ENCODE assay signal across 1 cellular context in genomic region chr10:45000764-45001381, GRCh38.
TF ChIP-seq lines count a peak whose summit lies in the region.

ZNF22 (plus strand) TSS chr10:45000923; CDS start chr10:45003369, 2,446 bp downstream.

TF ChIP-seq in H1, 55 proteins besides CTCF, POLR2A, EP300 and RAD21 (continued from another document):
- TF ChIP-seq BCL11A (IDR thresholded peaks at IDR 0.05; ENCODE audit: low read depth in 2 of 2, low read length in 2 of 2) (no peak), SAP30 (IDR thresholded peaks at IDR 0.05; ENCODE audit: insufficient read depth, insufficient replicate concordance, low read length) (no peak), SIN3A (conservative IDR thresholded peaks at IDR 0.05 in 1 of 2, IDR thresholded peaks at IDR 0.05 in 1 of 2; ENCODE audit: low read depth in 1 of 2, low read length in 2 of 2) (no peak), POU5F1 (IDR thresholded peaks at IDR 0.05; ENCODE audit: low read depth, low read length) (no peak), ASH2L (IDR thresholded peaks at IDR 0.05; ENCODE audit: low read length) (no peak), RXRA (IDR thresholded peaks at IDR 0.05; ENCODE audit: insufficient read depth, low read depth, low read length) (no peak), SIRT6 (IDR thresholded peaks at IDR 0.05; ENCODE audit: low read length) (no peak), CHD7 (IDR thresholded peaks at IDR 0.05; ENCODE audit: insufficient replicate concordance, low read length) (no peak), TAF1 (IDR thresholded peaks at IDR 0.05; ENCODE audit: low read depth, low read length) (peak; percentile 93), CHD2 (IDR thresholded peaks at IDR 0.05; ENCODE audit: low read length) (no peak), EZH2 (IDR thresholded peaks at IDR 0.05; ENCODE audit: low read depth, low read length, severe bottlenecking) (no peak), FOSL1 (IDR thresholded peaks at IDR 0.05; ENCODE audit: insufficient read depth, low read depth, low read length) (no peak), JUND (IDR thresholded peaks at IDR 0.05; ENCODE audit: low read length) (no peak), ZNF274 (IDR thresholded peaks at IDR 0.05; ENCODE audit: borderline replicate concordance, extremely low read depth, low read length) (no peak), SUZ12 (IDR thresholded peaks at IDR 0.05; ENCODE audit: low read length) (no peak), CREB1 (IDR thresholded peaks at IDR 0.05) (no peak), SRF (IDR thresholded peaks at IDR 0.05; ENCODE audit: low read depth, low read length) (no peak), SIX5 (IDR thresholded peaks at IDR 0.05; ENCODE audit: low read depth, low read length) (no peak), SP2 (IDR thresholded peaks at IDR 0.05; ENCODE audit: low read length) (peak; percentile 59), HDAC6 (IDR thresholded peaks at IDR 0.05; ENCODE audit: low read depth, low read length) (no peak), KDM1A (IDR thresholded peaks at IDR 0.05; ENCODE audit: borderline replicate concordance, low read length) (no peak), SP4 (IDR thresholded peaks at IDR 0.05; ENCODE audit: low read length) (no peak), ATF3 (IDR thresholded peaks at IDR 0.05; ENCODE audit: insufficient read depth, low read depth, low read length) (no peak), RBBP5 (IDR thresholded peaks at IDR 0.05; ENCODE audit: borderline replicate concordance, low read depth, low read length) (0 out of 2 replicates have a peak, but pooled peaks have one; percentile 51), RFX5 (IDR thresholded peaks at IDR 0.05; ENCODE audit: borderline replicate concordance, low read depth, low read length) (no peak), NRF1 (IDR thresholded peaks at IDR 0.05; ENCODE audit: low read depth, low read length) (no peak), TBP (IDR thresholded peaks at IDR 0.05; ENCODE audit: low read depth, low read length) (peak; percentile 68; the same call in 1 of the 2 replicates), HDAC2 (IDR thresholded peaks at IDR 0.05; ENCODE audit: borderline replicate concordance in 1 of 2, low read depth in 2 of 2, low read length in 2 of 2) (0 out of 4 replicates have a peak, but pooled peaks of 1 of the 2 experiments have one; percentile 16), SP1 (IDR thresholded peaks at IDR 0.05; ENCODE audit: low read depth, low read length) (no peak), PHF8 (conservative IDR thresholded peaks at IDR 0.05; ENCODE audit: low read depth, low read length) (peak; percentile 83), MAFK (IDR thresholded peaks at IDR 0.05; ENCODE audit: low read depth, low read length) (no peak), BRCA1 (IDR thresholded peaks at IDR 0.05; ENCODE audit: low read depth, low read length) (no peak), ATF2 (IDR thresholded peaks at IDR 0.05; ENCODE audit: low read length) (no peak), CBX8 (IDR thresholded peaks at IDR 0.05; ENCODE audit: borderline replicate concordance, low read depth, low read length) (no peak), RNF2 (IDR thresholded peaks at IDR 0.05; ENCODE audit: borderline replicate concordance, low read depth, low read length, missing control alignments, poor library complexity, severe bottlenecking) (no peak), CTBP2 (IDR thresholded peaks at IDR 0.05; ENCODE audit: borderline replicate concordance, insufficient read depth, insufficient read length, low read length) (no peak), CBX5 (IDR thresholded peaks at IDR 0.05; ENCODE audit: low read depth, low read length) (no peak)
- TF ChIP-seq, protein P1, sequence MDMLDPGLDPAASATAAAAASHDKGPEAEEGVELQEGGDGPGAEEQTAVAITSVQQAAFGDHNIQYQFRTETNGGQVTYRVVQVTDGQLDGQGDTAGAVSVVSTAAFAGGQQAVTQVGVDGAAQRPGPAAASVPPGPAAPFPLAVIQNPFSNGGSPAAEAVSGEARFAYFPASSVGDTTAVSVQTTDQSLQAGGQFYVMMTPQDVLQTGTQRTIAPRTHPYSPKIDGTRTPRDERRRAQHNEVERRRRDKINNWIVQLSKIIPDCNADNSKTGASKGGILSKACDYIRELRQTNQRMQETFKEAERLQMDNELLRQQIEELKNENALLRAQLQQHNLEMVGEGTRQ (IDR thresholded peaks at IDR 0.05; ENCODE audit: low read length) = no peak
